In the genomic region with DNA sequence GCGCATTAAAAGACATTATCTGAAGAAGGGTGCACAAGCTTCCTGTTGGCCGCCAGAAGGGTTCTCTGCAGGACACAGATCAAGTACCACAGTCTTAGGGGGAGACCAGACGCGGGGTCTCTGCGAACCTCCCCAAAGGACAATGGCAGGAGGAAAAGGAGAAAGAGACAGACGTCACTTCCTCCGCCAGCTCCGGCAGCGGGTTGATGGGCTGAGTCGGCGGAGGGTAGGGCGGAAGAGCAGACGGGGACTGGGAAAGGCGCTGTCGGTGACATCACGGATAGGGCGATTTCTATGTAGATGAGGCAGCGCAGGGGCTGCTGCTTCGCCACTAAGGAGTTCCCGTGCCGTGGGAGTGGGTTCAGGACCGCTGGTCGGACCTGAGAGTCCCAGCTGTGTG, we compare ENCODE assay signal across 8 cellular contexts. TPM values are rescaled to one million over a fixed set of nuclear protein-coding genes. Genes with fewer than 3 reads are reported as not detected.
DNase-seq lines count a peak whose midpoint lies in the region; ATAC-seq, FAIRE-seq and TF ChIP-seq lines count a peak whose summit lies in the region.
"Not testable (repeated sequence)": the region's sequence is repeated elsewhere in the genome, so short reads cannot be mapped to it uniquely, and the experiment has no call there.

No MANE protein-coding gene starts in this region.

- DNase-seq in HT-29 (ENCODE audit: low spot score) = peak; percentile 86
- DNase-seq in NOMO-1 (lab: John Stamatoyannopoulos, UW; ENCODE audit: unreplicated experiment in 2 of 2) = peak; percentile 69 to 81
- peak; percentile 79 to 84 for DNase-seq in activated CD4-positive, alpha-beta T cell treated with anti-CD3 and anti-CD28 coated beads, Interleukin-2, amount 50 U/mL, for 48 hours
- peak; percentile 93 for DNase-seq in cerebellar cortex (ENCODE audit: low spot score)
- DNase-seq in kidney epithelial cell (ENCODE audit: low read depth) = peak; percentile 34
- DNase-seq in small intestine = peak; percentile 90
- peak; percentile 91 to 93 for DNase-seq in aorta

- 0 to 1% (median 1%) methylated on average over 12 to 17 of the region's 23 CpGs for WGBS in small intestine, 3 donors
- 0 to 3% methylated on average over 13 to 20 of the region's 23 CpGs for WGBS in aorta, 2 donors

- not testable (repeated sequence) for H3K36me3 ChIP-seq in kidney epithelial cell (ENCODE audit: control insufficient read depth, insufficient read depth, low read length); small intestine (ENCODE audit: control insufficient read depth in 2 of 2, insufficient read depth in 2 of 2, low read length in 2 of 2); aorta (ENCODE audit: control insufficient read depth in 1 of 2, insufficient read depth in 2 of 2, low read length in 1 of 2)

- not testable (repeated sequence) for TF ChIP-seq CTCF in kidney epithelial cell (IDR thresholded peaks at IDR 0.05; ENCODE audit: insufficient read depth, low read length, poor library complexity, severe bottlenecking)

- FAIRE-seq in small intestine (lab: Jason Lieb, UNC) = not testable (repeated sequence)

- not testable (repeated sequence) for H3K27me3 ChIP-seq in kidney epithelial cell (ENCODE audit: control insufficient read depth, insufficient read depth, low read length); small intestine (ENCODE audit: control insufficient read depth in 2 of 2, insufficient read depth in 2 of 2, low read length in 2 of 2); aorta (ENCODE audit: control insufficient read depth in 1 of 2, insufficient read depth in 2 of 2, low read length in 1 of 2)

- not testable (repeated sequence) for H3K4me1 ChIP-seq in small intestine (ENCODE audit: control insufficient read depth in 2 of 2, insufficient read depth in 1 of 2, low read depth in 1 of 2, low read length in 1 of 2); aorta (ENCODE audit: control insufficient read depth in 1 of 2, insufficient read depth in 2 of 2, low read length in 2 of 2)

- H3K9me3 ChIP-seq in small intestine (ENCODE audit: control insufficient read depth, low read depth); aorta (ENCODE audit: control insufficient read depth, low read length): not testable (repeated sequence)

- H3K27ac ChIP-seq in small intestine (ENCODE audit: low read depth in 1 of 2, low read length in 1 of 2) = peak overlapping the region; percentile 20 to 87
- not testable (repeated sequence) for H3K27ac ChIP-seq in aorta (ENCODE audit: low read depth in 1 of 2, low read length in 2 of 2)

- intact Hi-C loops in aorta (cut with DNase I) = not testable (repeated sequence)

- ATAC-seq in GM19023 (IDR thresholded peaks at IDR 0.05; ENCODE audit: unreplicated experiment) (peak; percentile 62), aorta (ENCODE audit: low FRiP score) (peak; percentile 91)

- H3K4me3 ChIP-seq in kidney epithelial cell (ENCODE audit: low read depth, low read length) (peak overlapping the region; percentile 17), small intestine (ENCODE audit: low read depth in 1 of 2, low read length in 2 of 2) (peak overlapping the region in 1 of 2 donors; percentile 19)
- not testable (repeated sequence) for H3K4me3 ChIP-seq in aorta (ENCODE audit: low read length in 2 of 2)

RNA-seq across cellular contexts. Expression of gene PPIAL4G, which starts 39.0 kb away (rescaled TPM):
- not detected in 2 replicates for total RNA-seq in HT-29 (2014; rRNA removed; shearing (Covaris generic))
- total RNA-seq in kidney epithelial cell = not detected in 2 replicates
- under 1 TPM in 1 of 3 donors, not detected in 2; 0.01 TPM for polyA plus RNA-seq in small intestine
- under 1 TPM; 0.09 to 0.13 TPM for total RNA-seq in aorta
- not detected for polyA plus RNA-seq in aorta

Comparison
In these comparisons a context has a peak if more than half of its experiments do, and no peak if none do; other contexts are left out.
1. DNase-seq: peak in every context shown above with its lines; median percentile 93 in cerebellar cortex; 92 in aorta; 90 in small intestine; 86 in HT-29; 82 in activated CD4-positive, alpha-beta T cell treated with anti-CD3 and anti-CD28 coated beads, Interleukin-2, amount 50 U/mL, for 48 hours; 75 in NOMO-1; 34 in kidney epithelial cell.